Comparison of ENCODE assay signal across 8 cellular contexts in the genomic region with DNA sequence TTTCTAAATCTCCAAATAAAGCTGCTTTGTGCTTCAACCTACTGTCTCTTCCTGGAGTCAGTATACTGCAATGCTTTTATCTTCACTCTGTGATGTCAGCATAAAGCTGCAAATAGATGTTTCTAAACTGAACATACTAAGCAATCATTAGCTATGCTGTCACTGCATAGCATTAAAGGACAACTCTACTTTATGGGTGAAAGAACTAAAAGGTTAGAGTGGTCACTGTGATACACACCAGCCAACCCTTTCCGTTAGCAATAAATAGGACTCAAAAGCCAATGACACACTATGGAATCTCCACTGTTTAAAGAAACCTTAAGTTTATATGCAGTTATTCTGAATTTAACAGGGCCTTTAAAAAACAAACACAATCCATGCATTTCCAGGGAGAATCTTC. TPM values are rescaled to one million over a fixed set of nuclear protein-coding genes. Genes with fewer than 3 reads are reported as not detected.
DNase-seq lines count a peak whose midpoint lies in the region; ATAC-seq and TF ChIP-seq lines count a peak whose summit lies in the region.

No MANE protein-coding gene starts in this region.

- H3K36me3 ChIP-seq in BJ (ENCODE audit: control insufficient read depth, insufficient read depth, low read length) (no peaks in the 10 kb centered on the region), Karpas-422 (ENCODE audit: insufficient read depth, low read length) (peaks cover 20% of the 10 kb centered on the region)

- H3K4me2 ChIP-seq in Karpas-422 (ENCODE audit: low read depth, low read length, poor library complexity, severe bottlenecking) = peak overlapping the region; percentile 97

- peaks cover 4% of the 10 kb centered on the region; the same call in 1 of the 2 replicates for H3K9me3 ChIP-seq in Karpas-422 (ENCODE audit: low read length)

- no peak for ATAC-seq in natural killer cell treated with Interleukin-12 subunit alpha and Interleukin-12 subunit beta and Interleukin-15 and Interleukin-18, amount 100 ng/mL, for 72 hours
- ATAC-seq in HG02938 (IDR thresholded peaks at IDR 0.05; ENCODE audit: unreplicated experiment) (no peak), GM18511 (IDR thresholded peaks at IDR 0.05; ENCODE audit: unreplicated experiment) (no peak), HG03521 (IDR thresholded peaks at IDR 0.05; ENCODE audit: unreplicated experiment) (no peak)

- H3K9me3 Mint-ChIP-seq in natural killer cell treated with Interleukin-12 subunit alpha and Interleukin-12 subunit beta and Interleukin-15 and Interleukin-18, amount 100 ng/mL, for 72 hours = no peaks in the 10 kb centered on the region

- peaks cover 32 to 35% of the 10 kb centered on the region in 2 donors for H3K4me1 Mint-ChIP-seq in natural killer cell treated with Interleukin-12 subunit alpha and Interleukin-12 subunit beta and Interleukin-15 and Interleukin-18, amount 100 ng/mL, for 72 hours (ENCODE audit: low read depth in 2 of 2)

- peak overlapping the region; percentile 87 for H3K9ac ChIP-seq in Karpas-422 (ENCODE audit: low read length)

- H3K27me3 ChIP-seq in BJ (ENCODE audit: control insufficient read depth, insufficient read depth, low read length) = no peaks in the 10 kb centered on the region
- H3K27me3 ChIP-seq in Karpas-422 (ENCODE audit: low read length) = no peaks in the 10 kb centered on the region

- H3K27me3 Mint-ChIP-seq in natural killer cell treated with Interleukin-12 subunit alpha and Interleukin-12 subunit beta and Interleukin-15 and Interleukin-18, amount 100 ng/mL, for 72 hours = peaks cover 0 to 6% of the 10 kb centered on the region in 2 donors

- DNase-seq in BJ (ENCODE audit: low read depth) = no peak
- DNase-seq in Karpas-422 = no peak
- peak; percentile 47 for DNase-seq in choroid plexus epithelial cell (ENCODE audit: low read depth)
- no peak for DNase-seq in natural killer cell treated with Interleukin-12 subunit alpha and Interleukin-12 subunit beta and Interleukin-15 and Interleukin-18, amount 100 ng/mL, for 72 hours (ENCODE audit: low spot score)
- no peak for DNase-seq in amniotic stem cell (lab: John Stamatoyannopoulos, UW)

- peak overlapping the region; percentile 99 to 100 for H3K27ac Mint-ChIP-seq in natural killer cell treated with Interleukin-12 subunit alpha and Interleukin-12 subunit beta and Interleukin-15 and Interleukin-18, amount 100 ng/mL, for 72 hours

- H4K20me1 ChIP-seq in Karpas-422 (ENCODE audit: insufficient read depth, low read depth, low read length) = no peaks in the 10 kb centered on the region

- H3K9me2 ChIP-seq in Karpas-422 (replicated peaks; ENCODE audit: insufficient read depth, low read length) = no peaks in the 10 kb centered on the region

- peak overlapping the region; percentile 99 for H3K4me3 ChIP-seq in BJ (ENCODE audit: low read depth, low read length)
- H3K4me3 ChIP-seq in Karpas-422 (ENCODE audit: low read length) = peak overlapping the region; percentile 95
- peak overlapping the region; percentile 99 for H3K4me3 ChIP-seq in choroid plexus epithelial cell (ENCODE audit: low read depth, low read length)

- H3K4me1 ChIP-seq in Karpas-422 (ENCODE audit: low read length) = peaks cover 24% of the 10 kb centered on the region

- POLR2A ChIA-PET in BJ (lab: Charles Lee) = no interaction called here

- no peak overlapping the region for H3K27ac ChIP-seq in Karpas-422 (ENCODE audit: low read length)

- peaks cover 64% of the 10 kb centered on the region for H3K79me2 ChIP-seq in Karpas-422 (ENCODE audit: low read length)

- H3K4me3 Mint-ChIP-seq in natural killer cell treated with Interleukin-12 subunit alpha and Interleukin-12 subunit beta and Interleukin-15 and Interleukin-18, amount 100 ng/mL, for 72 hours = peak overlapping the region; percentile 92

- TF ChIP-seq CTCF in BJ (IDR thresholded peaks at IDR 0.05; ENCODE audit: insufficient read depth, low read depth, low read length) (no peak), choroid plexus epithelial cell (conservative IDR thresholded peaks at IDR 0.05; ENCODE audit: low read depth, low read length) (no peak)

- no peak overlapping the region for H2AFZ ChIP-seq in Karpas-422 (ENCODE audit: low read length)

- CTCF ChIA-PET in BJ (lab: Yijun Ruan, JAX) = no interaction called here

- peaks cover 9% of the 10 kb centered on the region for H3K36me3 Mint-ChIP-seq in natural killer cell treated with Interleukin-12 subunit alpha and Interleukin-12 subunit beta and Interleukin-15 and Interleukin-18, amount 100 ng/mL, for 72 hours

RNA-seq across cellular contexts. Expression of gene CCDC186, which starts 1.8 kb away (rescaled TPM):
- polyA plus RNA-seq in BJ (2011; rRNA removed) = 2.2 and 5.4 TPM in 2 replicates
- 3.0 and 4.3 TPM in 2 replicates for polyA minus RNA-seq in BJ (2011; rRNA and poly(A)+ RNA removed)
- total RNA-seq in Karpas-422 (2014; rRNA removed; shearing (Covaris generic); ENCODE audit: low replicate concordance) = 14.6 and 24.2 TPM in 2 replicates
- 10 to 100 TPM; 22.4 to 24.1 TPM for total RNA-seq in natural killer cell treated with Interleukin-12 subunit alpha and Interleukin-12 subunit beta and Interleukin-15 and Interleukin-18, amount 100 ng/mL, for 72 hours

RNA-seq across cellular contexts. Expression of gene TDRD1, which starts 6.9 kb away (rescaled TPM):
- polyA plus RNA-seq in BJ (2011; rRNA removed) = 0.01 TPM in 1 of 2 replicates, not detected in the other
- not detected in 2 replicates for polyA minus RNA-seq in BJ (2011; rRNA and poly(A)+ RNA removed)
- not detected in 2 replicates for total RNA-seq in Karpas-422 (2014; rRNA removed; shearing (Covaris generic); ENCODE audit: low replicate concordance)
- total RNA-seq in natural killer cell treated with Interleukin-12 subunit alpha and Interleukin-12 subunit beta and Interleukin-15 and Interleukin-18, amount 100 ng/mL, for 72 hours = under 1 TPM in 1 of 2 donors, not detected in 1; 0.24 TPM
